In the genomic region with DNA sequence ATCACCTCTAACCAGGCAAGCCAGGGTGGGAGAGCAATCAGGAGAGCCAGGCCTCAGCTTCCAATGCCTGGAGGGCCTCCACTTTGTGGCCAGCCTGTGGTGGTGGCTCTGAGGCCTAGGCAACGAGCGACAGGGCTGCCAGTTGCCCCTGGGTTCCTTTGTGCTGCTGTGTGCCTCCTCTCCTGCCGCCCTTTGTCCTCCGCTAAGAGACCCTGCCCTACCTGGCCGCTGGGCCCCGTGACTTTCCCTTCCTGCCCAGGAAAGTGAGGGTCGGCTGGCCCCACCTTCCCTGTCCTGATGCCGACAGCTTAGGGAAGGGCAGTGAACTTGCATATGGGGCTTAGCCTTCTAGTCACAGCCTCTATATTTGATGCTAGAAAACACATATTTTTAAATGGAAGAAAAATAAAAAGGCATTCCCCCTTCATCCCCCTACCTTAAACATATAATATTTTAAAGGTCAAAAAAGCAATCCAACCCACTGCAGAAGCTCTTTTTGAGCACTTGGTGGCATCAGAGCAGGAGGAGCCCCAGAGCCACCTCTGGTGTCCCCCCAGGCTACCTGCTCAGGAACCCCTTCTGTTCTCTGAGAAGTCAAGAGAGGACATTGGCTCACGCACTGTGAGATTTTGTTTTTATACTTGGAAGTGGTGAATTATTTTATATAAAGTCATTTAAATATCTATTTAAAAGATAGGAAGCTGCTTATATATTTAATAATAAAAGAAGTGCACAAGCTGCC, we compare ENCODE assay signal across 2 cellular contexts.
TF ChIP-seq lines count a peak whose summit lies in the region.

No MANE protein-coding gene starts in this region.

TF ChIP-seq in GM23338, 12 proteins besides CTCF, POLR2A, EP300 and RAD21 (continues in another document):
- TF ChIP-seq ZNF331 (CRISPR knock-in tag; IDR thresholded peaks at IDR 0.05; ENCODE audit: low read depth) (no peak), EZH2phosphoT487 (IDR thresholded peaks at IDR 0.05; ENCODE audit: unreplicated experiment) (no peak), POLR2AphosphoS5 (IDR thresholded peaks at IDR 0.05; ENCODE audit: low read depth) (no peak), NANOG (IDR thresholded peaks at IDR 0.05; ENCODE audit: borderline replicate concordance) (no peak), CREB1 (CRISPR knock-in tag; IDR thresholded peaks at IDR 0.05; ENCODE audit: low read depth) (no peak), JUNB (IDR thresholded peaks at IDR 0.05; ENCODE audit: unreplicated experiment) (no peak), ZNF114 (CRISPR knock-in tag; IDR thresholded peaks at IDR 0.05) (no peak), EZH2 (IDR thresholded peaks at IDR 0.05; ENCODE audit: low read depth, unreplicated experiment) (no peak), STAT1 (IDR thresholded peaks at IDR 0.05; ENCODE audit: unreplicated experiment) (no peak)
- TF ChIP-seq, protein P1, sequence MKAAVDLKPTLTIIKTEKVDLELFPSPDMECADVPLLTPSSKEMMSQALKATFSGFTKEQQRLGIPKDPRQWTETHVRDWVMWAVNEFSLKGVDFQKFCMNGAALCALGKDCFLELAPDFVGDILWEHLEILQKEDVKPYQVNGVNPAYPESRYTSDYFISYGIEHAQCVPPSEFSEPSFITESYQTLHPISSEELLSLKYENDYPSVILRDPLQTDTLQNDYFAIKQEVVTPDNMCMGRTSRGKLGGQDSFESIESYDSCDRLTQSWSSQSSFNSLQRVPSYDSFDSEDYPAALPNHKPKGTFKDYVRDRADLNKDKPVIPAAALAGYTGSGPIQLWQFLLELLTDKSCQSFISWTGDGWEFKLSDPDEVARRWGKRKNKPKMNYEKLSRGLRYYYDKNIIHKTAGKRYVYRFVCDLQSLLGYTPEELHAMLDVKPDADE (IDR thresholded peaks at IDR 0.05), result no peak
- TF ChIP-seq, protein P2, sequence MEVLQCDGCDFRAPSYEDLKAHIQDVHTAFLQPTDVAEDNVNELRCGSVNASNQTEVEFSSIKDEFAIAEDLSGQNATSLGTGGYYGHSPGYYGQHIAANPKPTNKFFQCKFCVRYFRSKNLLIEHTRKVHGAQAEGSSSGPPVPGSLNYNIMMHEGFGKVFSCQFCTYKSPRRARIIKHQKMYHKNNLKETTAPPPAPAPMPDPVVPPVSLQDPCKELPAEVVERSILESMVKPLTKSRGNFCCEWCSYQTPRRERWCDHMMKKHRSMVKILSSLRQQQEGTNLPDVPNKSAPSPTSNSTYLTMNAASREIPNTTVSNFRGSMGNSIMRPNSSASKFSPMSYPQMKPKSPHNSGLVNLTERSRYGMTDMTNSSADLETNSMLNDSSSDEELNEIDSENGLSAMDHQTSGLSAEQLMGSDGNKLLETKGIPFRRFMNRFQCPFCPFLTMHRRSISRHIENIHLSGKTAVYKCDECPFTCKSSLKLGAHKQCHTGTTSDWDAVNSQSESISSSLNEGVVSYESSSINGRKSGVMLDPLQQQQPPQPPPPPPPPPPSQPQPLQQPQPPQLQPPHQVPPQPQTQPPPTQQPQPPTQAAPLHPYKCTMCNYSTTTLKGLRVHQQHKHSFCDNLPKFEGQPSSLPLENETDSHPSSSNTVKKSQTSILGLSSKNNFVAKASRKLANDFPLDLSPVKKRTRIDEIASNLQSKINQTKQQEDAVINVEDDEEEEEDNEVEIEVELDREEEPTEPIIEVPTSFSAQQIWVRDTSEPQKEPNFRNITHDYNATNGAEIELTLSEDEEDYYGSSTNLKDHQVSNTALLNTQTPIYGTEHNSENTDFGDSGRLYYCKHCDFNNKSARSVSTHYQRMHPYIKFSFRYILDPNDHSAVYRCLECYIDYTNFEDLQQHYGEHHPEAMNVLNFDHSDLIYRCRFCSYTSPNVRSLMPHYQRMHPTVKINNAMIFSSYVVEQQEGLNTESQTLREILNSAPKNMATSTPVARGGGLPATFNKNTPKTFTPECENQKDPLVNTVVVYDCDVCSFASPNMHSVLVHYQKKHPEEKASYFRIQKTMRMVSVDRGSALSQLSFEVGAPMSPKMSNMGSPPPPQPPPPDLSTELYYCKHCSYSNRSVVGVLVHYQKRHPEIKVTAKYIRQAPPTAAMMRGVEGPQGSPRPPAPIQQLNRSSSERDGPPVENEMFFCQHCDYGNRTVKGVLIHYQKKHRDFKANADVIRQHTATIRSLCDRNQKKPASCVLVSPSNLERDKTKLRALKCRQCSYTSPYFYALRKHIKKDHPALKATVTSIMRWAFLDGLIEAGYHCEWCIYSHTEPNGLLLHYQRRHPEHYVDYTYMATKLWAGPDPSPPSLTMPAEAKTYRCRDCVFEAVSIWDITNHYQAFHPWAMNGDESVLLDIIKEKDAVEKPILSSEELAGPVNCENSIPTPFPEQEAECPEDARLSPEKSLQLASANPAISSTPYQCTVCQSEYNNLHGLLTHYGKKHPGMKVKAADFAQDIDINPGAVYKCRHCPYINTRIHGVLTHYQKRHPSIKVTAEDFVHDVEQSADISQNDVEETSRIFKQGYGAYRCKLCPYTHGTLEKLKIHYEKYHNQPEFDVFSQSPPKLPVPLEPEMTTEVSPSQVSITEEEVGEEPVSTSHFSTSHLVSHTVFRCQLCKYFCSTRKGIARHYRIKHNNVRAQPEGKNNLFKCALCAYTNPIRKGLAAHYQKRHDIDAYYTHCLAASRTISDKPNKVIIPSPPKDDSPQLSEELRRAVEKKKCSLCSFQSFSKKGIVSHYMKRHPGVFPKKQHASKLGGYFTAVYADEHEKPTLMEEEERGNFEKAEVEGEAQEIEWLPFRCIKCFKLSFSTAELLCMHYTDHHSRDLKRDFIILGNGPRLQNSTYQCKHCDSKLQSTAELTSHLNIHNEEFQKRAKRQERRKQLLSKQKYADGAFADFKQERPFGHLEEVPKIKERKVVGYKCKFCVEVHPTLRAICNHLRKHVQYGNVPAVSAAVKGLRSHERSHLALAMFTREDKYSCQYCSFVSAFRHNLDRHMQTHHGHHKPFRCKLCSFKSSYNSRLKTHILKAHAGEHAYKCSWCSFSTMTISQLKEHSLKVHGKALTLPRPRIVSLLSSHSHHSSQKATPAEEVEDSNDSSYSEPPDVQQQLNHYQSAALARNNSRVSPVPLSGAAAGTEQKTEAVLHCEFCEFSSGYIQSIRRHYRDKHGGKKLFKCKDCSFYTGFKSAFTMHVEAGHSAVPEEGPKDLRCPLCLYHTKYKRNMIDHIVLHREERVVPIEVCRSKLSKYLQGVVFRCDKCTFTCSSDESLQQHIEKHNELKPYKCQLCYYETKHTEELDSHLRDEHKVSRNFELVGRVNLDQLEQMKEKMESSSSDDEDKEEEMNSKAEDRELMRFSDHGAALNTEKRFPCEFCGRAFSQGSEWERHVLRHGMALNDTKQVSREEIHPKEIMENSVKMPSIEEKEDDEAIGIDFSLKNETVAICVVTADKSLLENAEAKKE (CRISPR knock-in tag; IDR thresholded peaks at IDR 0.05), result no peak

TF ChIP-seq in HepG2, 621 proteins besides CTCF, POLR2A, EP300 and RAD21 (continues in another document):
- TF ChIP-seq NR2F2 (IDR thresholded peaks at IDR 0.05; ENCODE audit: borderline replicate concordance, low read depth) (no peak), ZNF256 (CRISPR knock-in tag; conservative IDR thresholded peaks at IDR 0.05) (no peak), ZFX (CRISPR knock-in tag; IDR thresholded peaks at IDR 0.05; ENCODE audit: low read depth) (no peak), RBM39 (IDR thresholded peaks at IDR 0.05; ENCODE audit: low read depth, low read length, poor library complexity, severe bottlenecking) (no peak), PITX1 (CRISPR knock-in tag; IDR thresholded peaks at IDR 0.05) (no peak), ZNF780A (CRISPR knock-in tag; IDR thresholded peaks at IDR 0.05) (no peak), LCORL (IDR thresholded peaks at IDR 0.05) (no peak), LCORL (CRISPR knock-in tag; IDR thresholded peaks at IDR 0.05) (peak; percentile 44; the same call in 1 of the 2 replicates), CCDC6 (CRISPR knock-in tag; IDR thresholded peaks at IDR 0.05) (no peak), NCOR1 (IDR thresholded peaks at IDR 0.05; ENCODE audit: borderline replicate concordance, low read length) (0 out of 2 replicates have a peak, but pooled peaks have one; percentile 4), MED8 (CRISPR knock-in tag; IDR thresholded peaks at IDR 0.05; ENCODE audit: insufficient replicate concordance) (no peak), MXI1 (IDR thresholded peaks at IDR 0.05; ENCODE audit: borderline replicate concordance, low read depth, low read length) (no peak)
- TF ChIP-seq, protein P3, sequence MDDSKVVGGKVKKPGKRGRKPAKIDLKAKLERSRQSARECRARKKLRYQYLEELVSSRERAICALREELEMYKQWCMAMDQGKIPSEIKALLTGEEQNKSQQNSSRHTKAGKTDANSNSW (CRISPR knock-in tag; IDR thresholded peaks at IDR 0.05; ENCODE audit: borderline replicate concordance), result no peak
- TF ChIP-seq, protein P4, sequence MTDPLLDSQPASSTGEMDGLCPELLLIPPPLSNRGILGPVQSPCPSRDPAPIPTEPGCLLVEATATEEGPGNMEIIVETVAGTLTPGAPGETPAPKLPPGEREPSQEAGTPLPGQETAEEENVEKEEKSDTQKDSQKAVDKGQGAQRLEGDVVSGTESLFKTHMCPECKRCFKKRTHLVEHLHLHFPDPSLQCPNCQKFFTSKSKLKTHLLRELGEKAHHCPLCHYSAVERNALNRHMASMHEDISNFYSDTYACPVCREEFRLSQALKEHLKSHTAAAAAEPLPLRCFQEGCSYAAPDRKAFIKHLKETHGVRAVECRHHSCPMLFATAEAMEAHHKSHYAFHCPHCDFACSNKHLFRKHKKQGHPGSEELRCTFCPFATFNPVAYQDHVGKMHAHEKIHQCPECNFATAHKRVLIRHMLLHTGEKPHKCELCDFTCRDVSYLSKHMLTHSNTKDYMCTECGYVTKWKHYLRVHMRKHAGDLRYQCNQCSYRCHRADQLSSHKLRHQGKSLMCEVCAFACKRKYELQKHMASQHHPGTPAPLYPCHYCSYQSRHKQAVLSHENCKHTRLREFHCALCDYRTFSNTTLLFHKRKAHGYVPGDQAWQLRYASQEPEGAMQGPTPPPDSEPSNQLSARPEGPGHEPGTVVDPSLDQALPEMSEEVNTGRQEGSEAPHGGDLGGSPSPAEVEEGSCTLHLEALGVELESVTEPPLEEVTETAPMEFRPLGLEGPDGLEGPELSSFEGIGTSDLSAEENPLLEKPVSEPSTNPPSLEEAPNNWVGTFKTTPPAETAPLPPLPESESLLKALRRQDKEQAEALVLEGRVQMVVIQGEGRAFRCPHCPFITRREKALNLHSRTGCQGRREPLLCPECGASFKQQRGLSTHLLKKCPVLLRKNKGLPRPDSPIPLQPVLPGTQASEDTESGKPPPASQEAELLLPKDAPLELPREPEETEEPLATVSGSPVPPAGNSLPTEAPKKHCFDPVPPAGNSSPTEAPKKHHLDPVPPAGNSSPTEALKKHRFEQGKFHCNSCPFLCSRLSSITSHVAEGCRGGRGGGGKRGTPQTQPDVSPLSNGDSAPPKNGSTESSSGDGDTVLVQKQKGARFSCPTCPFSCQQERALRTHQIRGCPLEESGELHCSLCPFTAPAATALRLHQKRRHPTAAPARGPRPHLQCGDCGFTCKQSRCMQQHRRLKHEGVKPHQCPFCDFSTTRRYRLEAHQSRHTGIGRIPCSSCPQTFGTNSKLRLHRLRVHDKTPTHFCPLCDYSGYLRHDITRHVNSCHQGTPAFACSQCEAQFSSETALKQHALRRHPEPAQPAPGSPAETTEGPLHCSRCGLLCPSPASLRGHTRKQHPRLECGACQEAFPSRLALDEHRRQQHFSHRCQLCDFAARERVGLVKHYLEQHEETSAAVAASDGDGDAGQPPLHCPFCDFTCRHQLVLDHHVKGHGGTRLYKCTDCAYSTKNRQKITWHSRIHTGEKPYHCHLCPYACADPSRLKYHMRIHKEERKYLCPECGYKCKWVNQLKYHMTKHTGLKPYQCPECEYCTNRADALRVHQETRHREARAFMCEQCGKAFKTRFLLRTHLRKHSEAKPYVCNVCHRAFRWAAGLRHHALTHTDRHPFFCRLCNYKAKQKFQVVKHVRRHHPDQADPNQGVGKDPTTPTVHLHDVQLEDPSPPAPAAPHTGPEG (CRISPR knock-in tag; IDR thresholded peaks at IDR 0.05), result no peak
- TF ChIP-seq, protein P5, sequence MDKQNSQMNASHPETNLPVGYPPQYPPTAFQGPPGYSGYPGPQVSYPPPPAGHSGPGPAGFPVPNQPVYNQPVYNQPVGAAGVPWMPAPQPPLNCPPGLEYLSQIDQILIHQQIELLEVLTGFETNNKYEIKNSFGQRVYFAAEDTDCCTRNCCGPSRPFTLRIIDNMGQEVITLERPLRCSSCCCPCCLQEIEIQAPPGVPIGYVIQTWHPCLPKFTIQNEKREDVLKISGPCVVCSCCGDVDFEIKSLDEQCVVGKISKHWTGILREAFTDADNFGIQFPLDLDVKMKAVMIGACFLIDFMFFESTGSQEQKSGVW (CRISPR knock-in tag; IDR thresholded peaks at IDR 0.05; ENCODE audit: borderline replicate concordance), result no peak
- TF ChIP-seq, protein P6, sequence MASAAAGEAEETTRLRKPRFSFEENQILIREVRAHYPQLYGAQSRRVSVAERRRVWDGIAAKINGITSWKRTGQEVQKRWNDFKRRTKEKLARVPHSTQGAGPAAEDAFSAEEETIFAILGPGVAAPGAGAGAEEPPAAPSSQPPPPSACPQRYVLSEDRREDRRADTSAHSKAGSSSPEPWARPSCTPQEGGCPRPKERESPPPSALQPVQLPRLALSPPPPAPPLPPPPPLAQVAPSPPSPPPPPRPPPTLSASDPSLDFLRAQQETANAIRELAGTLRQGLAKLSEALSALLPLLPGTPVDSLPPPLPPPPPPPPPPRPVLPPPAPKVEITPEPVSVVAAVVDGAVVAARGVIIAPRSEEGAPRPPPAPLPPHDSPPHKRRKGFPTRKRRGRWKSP (CRISPR knock-in tag; IDR thresholded peaks at IDR 0.05), result 0 out of 2 replicates have a peak, but pooled peaks have one; percentile 18
- TF ChIP-seq, protein P7, sequence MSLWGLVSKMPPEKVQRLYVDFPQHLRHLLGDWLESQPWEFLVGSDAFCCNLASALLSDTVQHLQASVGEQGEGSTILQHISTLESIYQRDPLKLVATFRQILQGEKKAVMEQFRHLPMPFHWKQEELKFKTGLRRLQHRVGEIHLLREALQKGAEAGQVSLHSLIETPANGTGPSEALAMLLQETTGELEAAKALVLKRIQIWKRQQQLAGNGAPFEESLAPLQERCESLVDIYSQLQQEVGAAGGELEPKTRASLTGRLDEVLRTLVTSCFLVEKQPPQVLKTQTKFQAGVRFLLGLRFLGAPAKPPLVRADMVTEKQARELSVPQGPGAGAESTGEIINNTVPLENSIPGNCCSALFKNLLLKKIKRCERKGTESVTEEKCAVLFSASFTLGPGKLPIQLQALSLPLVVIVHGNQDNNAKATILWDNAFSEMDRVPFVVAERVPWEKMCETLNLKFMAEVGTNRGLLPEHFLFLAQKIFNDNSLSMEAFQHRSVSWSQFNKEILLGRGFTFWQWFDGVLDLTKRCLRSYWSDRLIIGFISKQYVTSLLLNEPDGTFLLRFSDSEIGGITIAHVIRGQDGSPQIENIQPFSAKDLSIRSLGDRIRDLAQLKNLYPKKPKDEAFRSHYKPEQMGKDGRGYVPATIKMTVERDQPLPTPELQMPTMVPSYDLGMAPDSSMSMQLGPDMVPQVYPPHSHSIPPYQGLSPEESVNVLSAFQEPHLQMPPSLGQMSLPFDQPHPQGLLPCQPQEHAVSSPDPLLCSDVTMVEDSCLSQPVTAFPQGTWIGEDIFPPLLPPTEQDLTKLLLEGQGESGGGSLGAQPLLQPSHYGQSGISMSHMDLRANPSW (CRISPR knock-in tag; IDR thresholded peaks at IDR 0.05; ENCODE audit: borderline replicate concordance), result no peak
- TF ChIP-seq, protein P8, sequence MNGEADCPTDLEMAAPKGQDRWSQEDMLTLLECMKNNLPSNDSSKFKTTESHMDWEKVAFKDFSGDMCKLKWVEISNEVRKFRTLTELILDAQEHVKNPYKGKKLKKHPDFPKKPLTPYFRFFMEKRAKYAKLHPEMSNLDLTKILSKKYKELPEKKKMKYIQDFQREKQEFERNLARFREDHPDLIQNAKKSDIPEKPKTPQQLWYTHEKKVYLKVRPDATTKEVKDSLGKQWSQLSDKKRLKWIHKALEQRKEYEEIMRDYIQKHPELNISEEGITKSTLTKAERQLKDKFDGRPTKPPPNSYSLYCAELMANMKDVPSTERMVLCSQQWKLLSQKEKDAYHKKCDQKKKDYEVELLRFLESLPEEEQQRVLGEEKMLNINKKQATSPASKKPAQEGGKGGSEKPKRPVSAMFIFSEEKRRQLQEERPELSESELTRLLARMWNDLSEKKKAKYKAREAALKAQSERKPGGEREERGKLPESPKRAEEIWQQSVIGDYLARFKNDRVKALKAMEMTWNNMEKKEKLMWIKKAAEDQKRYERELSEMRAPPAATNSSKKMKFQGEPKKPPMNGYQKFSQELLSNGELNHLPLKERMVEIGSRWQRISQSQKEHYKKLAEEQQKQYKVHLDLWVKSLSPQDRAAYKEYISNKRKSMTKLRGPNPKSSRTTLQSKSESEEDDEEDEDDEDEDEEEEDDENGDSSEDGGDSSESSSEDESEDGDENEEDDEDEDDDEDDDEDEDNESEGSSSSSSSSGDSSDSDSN (CRISPR knock-in tag; IDR thresholded peaks at IDR 0.05), result 0 out of 2 replicates have a peak, but pooled peaks have one; percentile 4
